In the genomic region with DNA sequence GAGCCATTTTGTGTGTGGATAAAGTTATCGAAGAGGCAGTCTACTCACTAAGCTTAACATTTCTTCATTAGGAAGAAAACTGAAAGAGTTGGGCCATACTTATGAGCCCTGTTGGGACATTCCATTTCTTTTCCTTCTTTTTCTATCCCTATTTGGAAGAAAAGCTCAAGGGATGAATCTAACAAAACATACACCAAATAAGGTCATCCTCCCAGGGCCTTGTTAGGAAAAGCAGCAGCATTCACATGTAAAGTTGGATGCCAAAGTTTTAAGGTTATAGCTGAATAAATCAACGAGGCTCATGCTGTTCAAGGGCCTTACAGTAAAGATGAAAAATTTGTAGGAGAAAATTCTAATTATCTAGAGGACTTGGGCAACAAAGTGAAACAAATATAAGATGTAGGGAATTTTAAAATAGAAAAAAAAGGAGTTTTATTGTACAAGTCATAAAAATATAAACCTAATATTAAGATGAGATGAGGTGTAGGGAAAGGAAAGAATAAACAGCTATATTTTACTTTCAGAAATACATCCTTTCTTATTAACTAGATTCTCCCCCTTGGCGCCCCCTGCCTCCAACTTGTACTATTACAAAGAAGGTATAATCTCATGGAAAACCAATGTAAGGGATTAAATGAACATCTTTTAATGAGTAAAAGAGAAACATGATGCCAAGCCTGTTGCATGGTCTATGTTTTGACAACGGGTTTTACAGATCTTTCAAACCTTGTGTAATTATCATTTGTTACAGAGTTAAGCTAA, we compare ENCODE assay signal across 1 cellular context.
TF ChIP-seq lines count a peak whose summit lies in the region.

No MANE protein-coding gene starts in this region.

TF ChIP-seq in GM23338, 12 proteins besides CTCF, POLR2A, EP300 and RAD21:
- no peak for TF ChIP-seq ZNF462 (CRISPR knock-in tag; IDR thresholded peaks at IDR 0.05)
- no peak for TF ChIP-seq JUNB (IDR thresholded peaks at IDR 0.05; ENCODE audit: unreplicated experiment)
